In genomic region chr13:74062933-74063332, GRCh38 we compare ENCODE assay signal across 9 cellular contexts.
DNase-seq lines count a peak whose midpoint lies in the region; ATAC-seq and TF ChIP-seq lines count a peak whose summit lies in the region.
"Had no signal": no experiment of that assay in that cellular context is flagged by ENCODE, and none has a peak within 500 bp of the region (broad histone marks: within the 10 kb centered on the region; RNA-seq: fewer than 3 reads in every experiment).

No MANE protein-coding gene starts in this region.

- H3K27me3 Mint-ChIP-seq in glutamatergic neuron (ENCODE audit: unreplicated experiment): peaks cover 2% of the 10 kb centered on the region

- no peaks in the 10 kb centered on the region for H3K9me3 Mint-ChIP-seq in glutamatergic neuron (ENCODE audit: unreplicated experiment)

- CTCF ChIA-PET in HEK293T (lab: Yijun Ruan, JAX): interaction anchor here (0.8 kb wide), 1 partner anchor 12 kb away, joined by 3 read pairs; no protein-coding TSS in a partner anchor

- peaks cover 11% of the 10 kb centered on the region for H3K36me3 Mint-ChIP-seq in glutamatergic neuron (ENCODE audit: unreplicated experiment)

- peak overlapping the region; percentile 55 for H3K4me3 Mint-ChIP-seq in glutamatergic neuron (ENCODE audit: unreplicated experiment)

- POLR2A ChIA-PET in HEK293T (lab: Yijun Ruan, JAX): no interaction called here

- DNase-seq in activated CD8-positive, alpha-beta memory T cell treated with anti-CD3 and anti-CD28 coated beads for 24 hours: peak; percentile 66
- DNase-seq in activated CD8-positive, alpha-beta memory T cell treated with anti-CD3 and anti-CD28 coated beads, Interleukin-2, amount 50 U/mL, for 48 hours: no peak
- peak; percentile 22 to 25 for DNase-seq in activated CD4-positive, alpha-beta T cell treated with anti-CD3 and anti-CD28 coated beads, Interleukin-2, amount 50 U/mL, for 4 hours
- DNase-seq in glutamatergic neuron: no peak
- peak; percentile 43 for DNase-seq in skeletal muscle cell (ENCODE audit: low read depth)
- no peak for DNase-seq in HEK293T (ENCODE audit: extremely low spot score)
- DNase-seq in DMS153 (lab: John Stamatoyannopoulos, UW): no peak

- H3K4me3 ChIP-seq in skeletal muscle cell (ENCODE audit: low read depth, low read length): no peak overlapping the region
- H3K4me3 ChIP-seq: A549 had no signal

- peak; percentile 69 for ATAC-seq in HG03066 (IDR thresholded peaks at IDR 0.05; ENCODE audit: low read depth, unreplicated experiment)
- ATAC-seq: A549 had no signal

- H3K27ac Mint-ChIP-seq in glutamatergic neuron (ENCODE audit: unreplicated experiment): peak overlapping the region; percentile 69

- H3K4me1 Mint-ChIP-seq in glutamatergic neuron (ENCODE audit: low read depth, unreplicated experiment): peaks cover 14% of the 10 kb centered on the region

- TF ChIP-seq CTCF in glutamatergic neuron (IDR thresholded peaks at IDR 0.05; ENCODE audit: partially characterized antibody, unreplicated experiment): no peak

TF ChIP-seq in HEK293T, 16 proteins besides CTCF, POLR2A, EP300 and RAD21:
- TF ChIP-seq SP1 (IDR thresholded peaks at IDR 0.05) (no peak), FOXA1 (IDR thresholded peaks at IDR 0.05) (no peak), HDGF (IDR thresholded peaks at IDR 0.05; ENCODE audit: borderline replicate concordance) (no peak), BHLHE40 (IDR thresholded peaks at IDR 0.05; ENCODE audit: borderline replicate concordance) (no peak), ARNT (IDR thresholded peaks at IDR 0.05) (no peak), FOXM1 (IDR thresholded peaks at IDR 0.05; ENCODE audit: borderline replicate concordance) (no peak), FOXK2 (IDR thresholded peaks at IDR 0.05) (no peak), L3MBTL2 (conservative IDR thresholded peaks at IDR 0.05) (no peak)

Comparison
In these comparisons a context has a peak if more than half of its experiments do, and no peak if none do; other contexts are left out.
1. DNase-seq: peak in activated CD8-positive, alpha-beta memory T cell treated with anti-CD3 and anti-CD28 coated beads for 24 hours (single experiment), activated CD4-positive, alpha-beta T cell treated with anti-CD3 and anti-CD28 coated beads, Interleukin-2, amount 50 U/mL, for 4 hours (2 of 2) and skeletal muscle cell (single experiment); none in activated CD8-positive, alpha-beta memory T cell treated with anti-CD3 and anti-CD28 coated beads, Interleukin-2, amount 50 U/mL, for 48 hours (single experiment), glutamatergic neuron (single experiment), HEK293T (single experiment) and DMS153 (single experiment).